ENCODE assay signal across 20 cellular contexts in genomic region chr2:100990650-100991403, GRCh38.
"Had no signal": no experiment of that assay in that cellular context is flagged by ENCODE, and none has a peak within 500 bp of the region (broad histone marks: within the 10 kb centered on the region; RNA-seq: fewer than 3 reads in every experiment).

No MANE protein-coding gene starts in this region.

- H3K9ac ChIP-seq: parathyroid adenoma had no signal

- DNase-seq: effector CD4-positive, alpha-beta T cell; gastrocnemius medialis; left ventricle myocardium superior; lower lobe of right lung; naive B cell; stimulated activated CD4-positive, alpha-beta T cell treated with anti-CD3 and anti-CD28 coated beads, Interleukin-4, amount 100 ng/mL, for 4 hours; uterus had no signal

- H3K27ac ChIP-seq: gastrocnemius medialis, lower lobe of right lung, parathyroid adenoma, thoracic aorta, tibial nerve, upper lobe of left lung, uterus had no signal

- H2AFZ ChIP-seq: parathyroid adenoma had no signal

- H3K4me3 Mint-ChIP-seq: natural killer cell treated with Interleukin-12 subunit alpha and Interleukin-12 subunit beta and Interleukin-15 and Interleukin-18, amount 100 ng/mL, for 72 hours; neural crest cell; stimulated activated memory B cell treated with anti-CD40 and anti-IgM and Interleukin-4, amounts not matched to agents 10 μg/mL and 1 μg/mL and 100 μg/mL, for 72 hours; stimulated activated naive CD8-positive, alpha-beta T cell treated with anti-CD3 and anti-CD28 coated beads, Interleukin-15, Interleukin-2, amounts not matched to agents 100 ng/mL and 50 ng/mL, for 24 hours had no signal

- H3K4me1 ChIP-seq: gastrocnemius medialis, lower lobe of right lung, parathyroid adenoma, tibial nerve, upper lobe of left lung, uterus had no signal

- FAIRE-seq: colon, keratinocyte had no signal

- H3K27me3 Mint-ChIP-seq: natural killer cell treated with Interleukin-12 subunit alpha and Interleukin-12 subunit beta and Interleukin-15 and Interleukin-18, amount 100 ng/mL, for 72 hours; stimulated activated memory B cell treated with anti-CD40 and anti-IgM and Interleukin-4, amounts not matched to agents 10 μg/mL and 1 μg/mL and 100 μg/mL, for 72 hours; stimulated activated naive CD8-positive, alpha-beta T cell treated with anti-CD3 and anti-CD28 coated beads, Interleukin-15, Interleukin-2, amounts not matched to agents 100 ng/mL and 50 ng/mL, for 24 hours had no signal

- H3K4me3 ChIP-seq: dorsolateral prefrontal cortex, gastrocnemius medialis, lower lobe of right lung, thoracic aorta, tibial nerve, upper lobe of left lung, uterus had no signal

- H3K4me1 Mint-ChIP-seq: neural crest cell had no signal

- H3K27ac Mint-ChIP-seq: natural killer cell treated with Interleukin-12 subunit alpha and Interleukin-12 subunit beta and Interleukin-15 and Interleukin-18, amount 100 ng/mL, for 72 hours; progenitor cell of endocrine pancreas; stimulated activated naive CD8-positive, alpha-beta T cell treated with anti-CD3 and anti-CD28 coated beads, Interleukin-15, Interleukin-2, amounts not matched to agents 100 ng/mL and 50 ng/mL, for 24 hours had no signal

- H3K27me3 ChIP-seq: dorsolateral prefrontal cortex, gastrocnemius medialis, tibial nerve, upper lobe of left lung, uterus had no signal

- H3K36me3 Mint-ChIP-seq: naive B cell; natural killer cell treated with Interleukin-12 subunit alpha and Interleukin-12 subunit beta and Interleukin-15 and Interleukin-18, amount 100 ng/mL, for 72 hours; stimulated activated memory B cell treated with anti-CD40 and anti-IgM and Interleukin-4, amounts not matched to agents 10 μg/mL and 1 μg/mL and 100 μg/mL, for 72 hours had no signal

- H3K79me2 ChIP-seq: parathyroid adenoma had no signal

- H3K36me3 ChIP-seq: uterus had no signal

- H3K9me3 ChIP-seq: gastrocnemius medialis, lower lobe of right lung, thoracic aorta, tibial nerve, upper lobe of left lung, uterus had no signal

- H3K9me3 Mint-ChIP-seq: natural killer cell treated with Interleukin-12 subunit alpha and Interleukin-12 subunit beta and Interleukin-15 and Interleukin-18, amount 100 ng/mL, for 72 hours; neural crest cell; stimulated activated naive CD8-positive, alpha-beta T cell treated with anti-CD3 and anti-CD28 coated beads, Interleukin-15, Interleukin-2, amounts not matched to agents 100 ng/mL and 50 ng/mL, for 24 hours had no signal

- ATAC-seq: gastrocnemius medialis; left ventricle myocardium superior; lower lobe of right lung; sciatic nerve; stimulated activated memory B cell treated with anti-CD40 and anti-IgM and Interleukin-4, amounts not matched to agents 10 μg/mL and 1 μg/mL and 100 μg/mL, for 72 hours had no signal
